Comparison of ENCODE assay signal across 14 cellular contexts in genomic region chr15:68560501-68561113, GRCh38. TPM values are rescaled to one million over a fixed set of nuclear protein-coding genes. Genes with fewer than 3 reads are reported as not detected.
DNase-seq lines count a peak whose midpoint lies in the region; ATAC-seq and TF ChIP-seq lines count a peak whose summit lies in the region.
"Had no signal": no experiment of that assay in that cellular context is flagged by ENCODE, and none has a peak within 500 bp of the region (broad histone marks: within the 10 kb centered on the region; RNA-seq: fewer than 3 reads in every experiment).

No MANE protein-coding gene starts in this region.

- H2BK120ac ChIP-seq in neuronal stem cell (ENCODE audit: low read depth, low read length): no peak overlapping the region

- DNase-seq in NCI-H82 (lab: John Stamatoyannopoulos, UW) (peak; percentile 68), NCI-H82 treated with DMSO at 0.1 percent for 48 hours (lab: John Stamatoyannopoulos, UW; ENCODE audit: unreplicated experiment) (no peak), MM.1S (no peak), chondrocyte (ENCODE audit: low spot score) (peak; percentile 56), neuronal stem cell (ENCODE audit: low spot score) (no peak), AG08395 (ENCODE audit: low spot score) (no peak)
- no peak for DNase-seq in stimulated activated naive CD4-positive, alpha-beta T cell treated with Interleukin-2 at 50 U/mL for 16 hours (lab: John Stamatoyannopoulos, UW)
- DNase-seq: 8988T; NCI-H510A; RPMI8226; stimulated activated CD4-positive, alpha-beta T cell treated with anti-CD3 and anti-CD28 coated beads, Interleukin-12 subunit alpha, Interleukin-12 subunit beta, amount 100 ng/mL, for 4 hours had no signal

- no peak overlapping the region for H2BK15ac ChIP-seq in neuronal stem cell (ENCODE audit: low read length)

- H3F3A ChIP-seq in MM.1S (ENCODE audit: insufficient read depth, low read length): no peaks in the 10 kb centered on the region

- H3K4me2 ChIP-seq in MM.1S (ENCODE audit: low read depth, low read length) (0 out of 2 replicates have a peak overlapping the region, but pooled peaks have one; percentile 87), neuronal stem cell (ENCODE audit: insufficient read depth, low read length, poor library complexity, severe bottlenecking) (no peak overlapping the region)

- peaks cover 11% of the 10 kb centered on the region for H3K36me3 Mint-ChIP-seq in chondrocyte (ENCODE audit: low read depth)

- H3K27me3 ChIP-seq in MM.1S (replicated peaks; ENCODE audit: insufficient read depth, low read length) (no peaks in the 10 kb centered on the region), neuronal stem cell (ENCODE audit: control insufficient read depth in 3 of 3, insufficient read depth in 3 of 3, low read depth in 1 of 3, low read length in 3 of 3) (peaks cover 0 to 29% (median 8%) of the 10 kb centered on the region in 3 experiments)
- H3K27me3 ChIP-seq: ascending aorta had no signal

- H4K20me1 ChIP-seq in MM.1S (ENCODE audit: insufficient read depth, low read length): no peaks in the 10 kb centered on the region

- TF ChIP-seq CTCF in MM.1S (IDR thresholded peaks at IDR 0.05; ENCODE audit: low read length) (no peak), chondrocyte (IDR thresholded peaks at IDR 0.05) (no peak)

- H3K4me1 ChIP-seq in MM.1S (ENCODE audit: low read length) (no peaks in the 10 kb centered on the region), neuronal stem cell (ENCODE audit: control insufficient read depth in 2 of 2, insufficient read depth in 1 of 2, low read depth in 1 of 2, low read length in 2 of 2) (peaks cover 11 to 16% of the 10 kb centered on the region in 2 donors)

- no peak overlapping the region for H4K8ac ChIP-seq in neuronal stem cell (ENCODE audit: low read depth, low read length)

- no peak overlapping the region for H3K4ac ChIP-seq in neuronal stem cell (ENCODE audit: low read length)

- H2AFZ ChIP-seq in MM.1S (ENCODE audit: low read length) (no peak overlapping the region), neuronal stem cell (ENCODE audit: low read length) (no peak overlapping the region)

- H2BK12ac ChIP-seq in neuronal stem cell (ENCODE audit: low read length): no peak overlapping the region

- H3K36me3 ChIP-seq in MM.1S (replicated peaks; ENCODE audit: insufficient read depth, low read length) (no peaks in the 10 kb centered on the region), neuronal stem cell (replicated peaks in 1 of 2; ENCODE audit: control insufficient read depth in 2 of 2, insufficient read depth in 2 of 2, low read length in 2 of 2) (no peaks in the 10 kb centered on the region)
- H3K36me3 ChIP-seq: ascending aorta, left lung had no signal

- no peak overlapping the region for H4K91ac ChIP-seq in neuronal stem cell (ENCODE audit: low read depth, low read length, poor library complexity)

- H3K4me3 ChIP-seq in MM.1S (ENCODE audit: low read length) (no peak overlapping the region), neuronal stem cell (ENCODE audit: low read length in 2 of 2) (no peak overlapping the region)

- H3K79me1 ChIP-seq in neuronal stem cell (ENCODE audit: low read depth, low read length): no peaks in the 10 kb centered on the region

- no peaks in the 10 kb centered on the region for H3K9me3 Mint-ChIP-seq in chondrocyte (ENCODE audit: low read depth)

- peak overlapping the region; percentile 17 for H3K27ac Mint-ChIP-seq in chondrocyte (ENCODE audit: unreplicated experiment)

- no peaks in the 10 kb centered on the region for H3K27me3 Mint-ChIP-seq in chondrocyte (ENCODE audit: low read depth)

- no peak overlapping the region for H3K14ac ChIP-seq in neuronal stem cell (ENCODE audit: low read length)

- ATAC-seq in GM18517 (IDR thresholded peaks at IDR 0.05; ENCODE audit: unreplicated experiment): no peak

- peak overlapping the region; percentile 72 for H3K18ac ChIP-seq in neuronal stem cell (ENCODE audit: low read length)

- H2BK5ac ChIP-seq in neuronal stem cell (ENCODE audit: low read length): no peak overlapping the region

- H2AK5ac ChIP-seq in neuronal stem cell (ENCODE audit: low read depth, low read length): no peak overlapping the region

- H3K9me3 ChIP-seq in MM.1S (replicated peaks; ENCODE audit: insufficient read depth, low read length): no peaks in the 10 kb centered on the region
- no peaks in the 10 kb centered on the region for H3K9me3 ChIP-seq in neuronal stem cell (replicated peaks in 1 of 2; ENCODE audit: control insufficient read depth in 2 of 2, insufficient read depth in 1 of 2, low read depth in 1 of 2, low read length in 2 of 2)
- H3K9me3 ChIP-seq: ascending aorta, left lung had no signal

- no peaks in the 10 kb centered on the region for H3K9me2 ChIP-seq in MM.1S (replicated peaks; ENCODE audit: insufficient read depth, low read length)

- H3K9ac ChIP-seq in MM.1S (ENCODE audit: low read length) (no peak overlapping the region), neuronal stem cell (ENCODE audit: low read depth, low read length, poor library complexity) (no peak overlapping the region)

- H3K4me3 Mint-ChIP-seq in chondrocyte (ENCODE audit: unreplicated experiment): peak overlapping the region; percentile 74

- no peak overlapping the region for H3K23ac ChIP-seq in neuronal stem cell (ENCODE audit: low read depth, low read length, poor library complexity)

- WGBS in neuronal stem cell (ENCODE audit: extremely low coverage in 2 of 2, insufficient read length in 2 of 2, insufficient replicate concordance in 1 of 2), 2 donors: no CpG with 5 or more reads among the region's 13 CpGs

- no peaks in the 10 kb centered on the region for H3K79me2 ChIP-seq in MM.1S (ENCODE audit: low read length)

- H3K4me1 Mint-ChIP-seq in chondrocyte (ENCODE audit: low read depth): peaks cover 62% of the 10 kb centered on the region

- H3K27ac ChIP-seq in MM.1S (ENCODE audit: low read length) (no peak overlapping the region), neuronal stem cell (replicated peaks; ENCODE audit: low read length) (no peak overlapping the region)
- H3K27ac ChIP-seq: ascending aorta, left lung had no signal

RNA-seq across cellular contexts. Expression of gene CORO2B, which starts 18.2 kb away (rescaled TPM):
- 79.4 to 123 TPM (median 82.5 TPM) in 3 replicates for total RNA-seq in chondrocyte
- polyA plus RNA-seq in neuronal stem cell (2013, experiment 1 of 2): 6.9 TPM
- 6.8 TPM for polyA plus RNA-seq in neuronal stem cell (2013, experiment 2 of 2)

Comparison
In these comparisons a context has a peak if more than half of its experiments do, and no peak if none do; other contexts are left out.
1. DNase-seq: peak in NCI-H82 (single experiment) and chondrocyte (single experiment); none in NCI-H82 treated with DMSO at 0.1 percent for 48 hours (single experiment), MM.1S (single experiment), neuronal stem cell (single experiment), AG08395 (single experiment) and stimulated activated naive CD4-positive, alpha-beta T cell treated with Interleukin-2 at 50 U/mL for 16 hours (single experiment).